Comparison of ENCODE assay signal across 31 cellular contexts in genomic region chr2:50594233-50594632, GRCh38.
"Had no signal": no experiment of that assay in that cellular context is flagged by ENCODE, and none has a peak within 500 bp of the region (broad histone marks: within the 10 kb centered on the region; RNA-seq: fewer than 3 reads in every experiment).

No MANE protein-coding gene starts in this region.

- H3K9me3 Mint-ChIP-seq: mesothelial cell of epicardium, nephron, neural progenitor cell had no signal

- H3K36me3 Mint-ChIP-seq: mesothelial cell of epicardium; naive thymus-derived CD4-positive, alpha-beta T cell; neural progenitor cell; stimulated activated effector memory CD8-positive, alpha-beta T cell treated with anti-CD3 and anti-CD28 coated beads, Interleukin-12 subunit alpha, Interleukin-12 subunit beta, amount 100 ng/mL, for 72 hours had no signal

- H3K27me3 Mint-ChIP-seq: naive thymus-derived CD4-positive, alpha-beta T cell; progenitor cell of endocrine pancreas had no signal

- H3K4me1 ChIP-seq: gastroesophageal sphincter, left ventricle myocardium inferior, neural progenitor cell, parathyroid adenoma, right lobe of liver, stomach, thyroid gland, vagina had no signal

- H3K27me3 ChIP-seq: dorsolateral prefrontal cortex, gastroesophageal sphincter, heart left ventricle, hepatocyte, neural progenitor cell, right lobe of liver, stomach, thyroid gland, vagina had no signal

- H3K27ac Mint-ChIP-seq: mesothelial cell of epicardium; naive thymus-derived CD4-positive, alpha-beta T cell; nephron; neural progenitor cell; progenitor cell of endocrine pancreas; stimulated activated effector memory CD8-positive, alpha-beta T cell treated with anti-CD3 and anti-CD28 coated beads, Interleukin-12 subunit alpha, Interleukin-12 subunit beta, amount 100 ng/mL, for 72 hours had no signal

- H3K27ac ChIP-seq: dorsolateral prefrontal cortex, epithelial cell of prostate, gastroesophageal sphincter, heart left ventricle, hepatocyte, left ventricle myocardium inferior, neural progenitor cell, parathyroid adenoma, right lobe of liver, stomach, thyroid gland, vagina had no signal

- H3K36me3 ChIP-seq: gastroesophageal sphincter, heart left ventricle, left ventricle myocardium inferior, neural progenitor cell, right lobe of liver, stomach, thyroid gland, vagina had no signal

- H3K4me3 ChIP-seq: dorsolateral prefrontal cortex, gastroesophageal sphincter, heart left ventricle, hepatocyte, left ventricle myocardium inferior, lung, neural progenitor cell, right lobe of liver, smooth muscle cell, stomach, thyroid gland, vagina had no signal

- H3K4me1 Mint-ChIP-seq: naive thymus-derived CD4-positive, alpha-beta T cell; neural progenitor cell; stimulated activated effector memory CD8-positive, alpha-beta T cell treated with anti-CD3 and anti-CD28 coated beads, Interleukin-12 subunit alpha, Interleukin-12 subunit beta, amount 100 ng/mL, for 72 hours had no signal

- ATAC-seq: esophagus mucosa; gastroesophageal sphincter; heart left ventricle; left colon; naive thymus-derived CD4-positive, alpha-beta T cell; right lobe of liver; stimulated activated effector memory CD8-positive, alpha-beta T cell treated with anti-CD3 and anti-CD28 coated beads, Interleukin-12 subunit alpha, Interleukin-12 subunit beta, amount 100 ng/mL, for 72 hours had no signal

- DNase-seq: dorsolateral prefrontal cortex; effector CD4-positive, alpha-beta T cell; foreskin fibroblast; heart left ventricle; islet precursor cell; kidney glomerular epithelial cell; left colon; left ventricle myocardium inferior; mesenchymal stem cell; naive thymus-derived CD4-positive, alpha-beta T cell; right lobe of liver; stimulated activated CD4-positive, alpha-beta T cell treated with anti-CD3 and anti-CD28 coated beads, Interleukin-12 subunit alpha, Interleukin-12 subunit beta, amount 100 ng/mL, for 4 hours; stimulated activated CD4-positive, alpha-beta T cell treated with anti-CD3 and anti-CD28 coated beads, Interleukin-1b, Interleukin-23, amount 100 ng/mL, for 48 hours; stimulated activated CD4-positive, alpha-beta T cell treated with anti-CD3 and anti-CD28 coated beads, Interleukin-4, amount 100 ng/mL, for 1 hour; stimulated activated naive CD4-positive, alpha-beta T cell treated with Interleukin-2 at 50 U/mL for 16 hours; stomach; thyroid gland; trophoblast cell had no signal

- H3K9me3 ChIP-seq: gastroesophageal sphincter, heart left ventricle, left ventricle myocardium inferior, right lobe of liver, stomach, thyroid gland, vagina had no signal

- H3K4me3 Mint-ChIP-seq: mesothelial cell of epicardium; naive thymus-derived CD4-positive, alpha-beta T cell; nephron; neural progenitor cell; stimulated activated effector memory CD8-positive, alpha-beta T cell treated with anti-CD3 and anti-CD28 coated beads, Interleukin-12 subunit alpha, Interleukin-12 subunit beta, amount 100 ng/mL, for 72 hours had no signal
